9 cellular contexts compared by ENCODE assay signal in genomic region chr17:4900231-4901107, GRCh38. TPM values are rescaled to one million over a fixed set of nuclear protein-coding genes. Genes with fewer than 3 reads are reported as not detected.
DNase-seq lines count a peak whose midpoint lies in the region; ATAC-seq and TF ChIP-seq lines count a peak whose summit lies in the region.
"Had no signal": no experiment of that assay in that cellular context is flagged by ENCODE, and none has a peak within 500 bp of the region (broad histone marks: within the 10 kb centered on the region; RNA-seq: fewer than 3 reads in every experiment).

No MANE protein-coding gene starts in this region.

- peak overlapping the region; percentile 93 for H3K27ac ChIP-seq in cingulate gyrus (ENCODE audit: low read depth, low read length)
- H3K27ac ChIP-seq in naive thymus-derived CD4-positive, alpha-beta T cell (ENCODE audit: low read depth, low read length), result peak overlapping the region; percentile 78
- H3K27ac ChIP-seq in adrenal gland, result no peak overlapping the region

- H3K27me3 Mint-ChIP-seq in naive thymus-derived CD4-positive, alpha-beta T cell, result peaks cover 0 to 13% (median 0%) of the 10 kb centered on the region in 5 donors

- CTCF ChIA-PET in naive thymus-derived CD4-positive, alpha-beta T cell (lab: Charles Lee), result interaction anchor here (0.6 to 1.4 kb wide), 5 partner anchors 9 to 660 kb away, joined by 3 to 7 read pairs (median 4); no protein-coding TSS in a partner anchor

- H3K9me3 ChIP-seq in naive thymus-derived CD4-positive, alpha-beta T cell (ENCODE audit: control insufficient read depth in 2 of 3, low read length in 3 of 3), result no peaks in the 10 kb centered on the region
- H3K9me3 ChIP-seq in adrenal gland (replicated peaks in 1 of 3) (no peaks in the 10 kb centered on the region), HAP-1 (no peaks in the 10 kb centered on the region)

- peaks cover 29 to 38% of the 10 kb centered on the region in 2 donors for H3K4me1 ChIP-seq in naive thymus-derived CD4-positive, alpha-beta T cell (ENCODE audit: control insufficient read depth in 2 of 2, insufficient read depth in 2 of 2, low read length in 2 of 2)
- H3K4me1 ChIP-seq in adrenal gland (replicated peaks in 1 of 2), result peaks cover 0 to 9% of the 10 kb centered on the region in 2 donors
- H3K4me1 ChIP-seq in HAP-1, result no peaks in the 10 kb centered on the region

- no peak for TF ChIP-seq POLR2A in adrenal gland (IDR thresholded peaks at IDR 0.05)

- peak overlapping the region; percentile 42 to 99 (median 92) for H3K27ac Mint-ChIP-seq in naive thymus-derived CD4-positive, alpha-beta T cell

- ATAC-seq in Right ventricle myocardium inferior, result no peak
- ATAC-seq in naive thymus-derived CD4-positive, alpha-beta T cell, result peak; percentile 44
- no peak for ATAC-seq in HG02588 (IDR thresholded peaks at IDR 0.05; ENCODE audit: unreplicated experiment)

- no peaks in the 10 kb centered on the region for H3K27me3 ChIP-seq in naive thymus-derived CD4-positive, alpha-beta T cell (ENCODE audit: control insufficient read depth in 2 of 2, insufficient read depth in 2 of 2, low read length in 2 of 2)
- H3K27me3 ChIP-seq in adrenal gland (no peaks in the 10 kb centered on the region), HAP-1 (ENCODE audit: low read depth) (no peaks in the 10 kb centered on the region)

- intact Hi-C loops in Right ventricle myocardium inferior (cut with DNase I), result loop anchor here (10.0 kb wide), 1 partner anchor 56 kb away; no protein-coding TSS in a partner anchor
- intact Hi-C loops in cardiac septum (cut with DNase I), result loop anchor here (5.0 kb wide), 1 partner anchor 188 kb away; the partner anchor contains the start of gene ARRB2
- intact Hi-C loops in naive thymus-derived CD4-positive, alpha-beta T cell (cut with micrococcal nuclease), result loop anchor here in 1 of 2 donors (5.0 kb wide), 2 partner anchors 113 to 333 kb away; partner anchors contain the start of genes GLTPD2 and VMO1
- intact Hi-C loops in adrenal gland (cut with DNase I), result loop anchor here in 1 of 2 donors (10.0 kb wide), 1 partner anchor 84 kb away; the partner anchor contains the start of gene CAMTA2

- peak; percentile 85 for DNase-seq in Right ventricle myocardium inferior (ENCODE audit: missing footprints)
- no peak for DNase-seq in cardiac septum (ENCODE audit: low spot score)
- peak; percentile 43 to 88 (median 76) for DNase-seq in naive thymus-derived CD4-positive, alpha-beta T cell
- no peak for DNase-seq in adrenal gland
- DNase-seq in HAP-1 (ENCODE audit: low spot score in 2 of 2), result no peak
- DNase-seq in SIG-M5 (lab: John Stamatoyannopoulos, UW), result no peak

- TF ChIP-seq CTCF in adrenal gland (IDR thresholded peaks at IDR 0.05), result no peak

- in situ Hi-C loops in HAP-1 (cut with MboI; ENCODE audit: low sequenced_read_pairs), result no loop called here

- POLR2A ChIA-PET in naive thymus-derived CD4-positive, alpha-beta T cell (lab: Charles Lee), result interaction anchor here (0.8 to 5.9 kb wide), 7 partner anchors 8 to 130 kb away, joined by 3 to 25 read pairs (median 12); partner anchors contain the start of genes CAMTA2, PFN1, RNF167 and SLC25A11

- H3K4me3 ChIP-seq in naive thymus-derived CD4-positive, alpha-beta T cell (ENCODE audit: low read length), result peak overlapping the region; percentile 76
- peak overlapping the region in 1 of 4 donors; percentile 68 for H3K4me3 ChIP-seq in adrenal gland
- H3K4me3 ChIP-seq in HAP-1, result no peak overlapping the region

- H3K36me3 Mint-ChIP-seq in naive thymus-derived CD4-positive, alpha-beta T cell, result peaks cover 0 to 6% (median 0%) of the 10 kb centered on the region in 5 donors

- H3K36me3 ChIP-seq in naive thymus-derived CD4-positive, alpha-beta T cell (ENCODE audit: control insufficient read depth in 2 of 3, insufficient read depth in 3 of 3, low read length in 3 of 3), result peaks cover 0 to 17% (median 0%) of the 10 kb centered on the region in 3 experiments
- peaks cover 0 to 15% of the 10 kb centered on the region in 2 donors for H3K36me3 ChIP-seq in adrenal gland (replicated peaks in 1 of 2)
- peaks cover 13% of the 10 kb centered on the region for H3K36me3 ChIP-seq in HAP-1 (replicated peaks)

- H3K4me1 Mint-ChIP-seq in naive thymus-derived CD4-positive, alpha-beta T cell, result peaks cover 14 to 45% (median 37%) of the 10 kb centered on the region in 7 donors

- WGBS in adrenal gland, 4 donors, result 54 to 76% (median 64%) methylated on average over 37 to 65 of the region's 65 CpGs

- peak overlapping the region; percentile 88 to 95 (median 92) for H3K4me3 Mint-ChIP-seq in naive thymus-derived CD4-positive, alpha-beta T cell

- peaks cover 0 to 3% (median 0%) of the 10 kb centered on the region in 11 donors for H3K9me3 Mint-ChIP-seq in naive thymus-derived CD4-positive, alpha-beta T cell

RNA-seq across cellular contexts. Expression of gene C17orf107, which starts 1.1 kb away (rescaled TPM):
- total RNA-seq in Right ventricle myocardium inferior (0.78 TPM), cardiac septum (0.46 TPM), adrenal gland (1 to 10 TPM in 4 of 8 donors, under 1 TPM in 4; 0.71 to 3.4 (median 1.2) TPM)
- 10 to 100 TPM in 2 of 5 experiments, 1 to 10 TPM in 2, under 1 TPM in 1; 0.82 to 37.2 (median 5.9) TPM for total RNA-seq in naive thymus-derived CD4-positive, alpha-beta T cell
- polyA plus RNA-seq in naive thymus-derived CD4-positive, alpha-beta T cell, result 1 to 10 TPM in 1 of 2 donors, under 1 TPM in 1; 0.95 to 1.1 TPM
- polyA plus RNA-seq in adrenal gland, result 1 to 10 TPM in 1 of 3 donors, under 1 TPM in 2; 0.42 to 1.1 (median 0.47) TPM

RNA-seq across cellular contexts. Expression of gene CHRNE, which starts 2.4 kb away (rescaled TPM):
- total RNA-seq in Right ventricle myocardium inferior (0.41 TPM), cardiac septum (5.5 TPM), adrenal gland (1 to 10 TPM in 1 of 8 donors, under 1 TPM in 5, not detected in 2; 0.30 to 2.4 (median 0.48) TPM)
- 1 to 10 TPM in 3 of 5 experiments, under 1 TPM in 2; 0.34 to 6.5 (median 1.0) TPM for total RNA-seq in naive thymus-derived CD4-positive, alpha-beta T cell
- under 1 TPM in 1 of 2 donors, not detected in 1; 0.24 TPM for polyA plus RNA-seq in naive thymus-derived CD4-positive, alpha-beta T cell
- polyA plus RNA-seq in adrenal gland, result under 1 TPM; 0.33 to 0.91 (median 0.56) TPM

RNA-seq across cellular contexts. Expression of gene GP1BA, which starts 31.6 kb away (rescaled TPM):
- total RNA-seq in Right ventricle myocardium inferior (not detected), cardiac septum (not detected), adrenal gland (under 1 TPM in 1 of 8 donors, not detected in 7; 0.08 TPM)
- total RNA-seq in naive thymus-derived CD4-positive, alpha-beta T cell, result 1 to 10 TPM in 1 of 5 experiments, not detected in 4; 1.6 TPM
- not detected for polyA plus RNA-seq in naive thymus-derived CD4-positive, alpha-beta T cell
- not detected for polyA plus RNA-seq in adrenal gland
- polyA plus RNA-seq: AG04450 had no signal

RNA-seq across cellular contexts. Expression of gene SLC25A11, which starts 39.4 kb away (rescaled TPM):
- total RNA-seq in Right ventricle myocardium inferior (199 TPM), cardiac septum (176 TPM), adrenal gland (10 to 100 TPM; 65.3 to 77.7 (median 68.5) TPM)
- 10 to 100 TPM; 27.0 to 82.6 (median 44.1) TPM for total RNA-seq in naive thymus-derived CD4-positive, alpha-beta T cell
- 10 to 100 TPM; 57.8 to 86.8 TPM for polyA plus RNA-seq in naive thymus-derived CD4-positive, alpha-beta T cell
- 10 to 100 TPM; 37.8 to 57.1 (median 40.3) TPM for polyA plus RNA-seq in adrenal gland

RNA-seq across cellular contexts. Expression of gene RNF167, which starts 39.6 kb away (rescaled TPM):
- 91.8 TPM for total RNA-seq in Right ventricle myocardium inferior
- 84.7 TPM for total RNA-seq in cardiac septum
- 100 to 1,000 TPM in 4 of 5 experiments, 10 to 100 TPM in 1; 97.3 to 248 (median 148) TPM for total RNA-seq in naive thymus-derived CD4-positive, alpha-beta T cell
- polyA plus RNA-seq in naive thymus-derived CD4-positive, alpha-beta T cell, result 10 to 100 TPM; 25.3 to 28.0 TPM
- 100 to 1,000 TPM in 4 of 8 donors, 10 to 100 TPM in 4; 46.7 to 130 (median 94.5) TPM for total RNA-seq in adrenal gland
- 100 to 1,000 TPM; 134 to 252 (median 240) TPM for polyA plus RNA-seq in adrenal gland

Comparison
In these comparisons a context has a peak if more than half of its experiments do, and no peak if none do; other contexts are left out.
1. DNase-seq: peak in Right ventricle myocardium inferior (single experiment) and naive thymus-derived CD4-positive, alpha-beta T cell (9 of 9); none in cardiac septum (single experiment), adrenal gland (0 of 7), HAP-1 (0 of 2) and SIG-M5 (single experiment).
2. H3K27ac ChIP-seq: peak in cingulate gyrus (single experiment) and naive thymus-derived CD4-positive, alpha-beta T cell (single experiment); none in adrenal gland (0 of 5).